18 cellular contexts compared by ENCODE assay signal in genomic region chr20:37385659-37386504, GRCh38. TPM values are rescaled to one million over a fixed set of nuclear protein-coding genes. Genes with fewer than 3 reads are reported as not detected.
A peak's percentile ranks its signal among the peaks of the same experiment; 100 is the strongest.
DNase-seq lines count a peak whose midpoint lies in the region; ATAC-seq and TF ChIP-seq lines count a peak whose summit lies in the region.
"Had no signal": no experiment of that assay in that cellular context is flagged by ENCODE, and none has a peak within 500 bp of the region (broad histone marks: within the 10 kb centered on the region; RNA-seq: fewer than 3 reads in every experiment).

No MANE protein-coding gene starts in this region.

- TF ChIP-seq CTCF in left ventricle myocardium inferior (IDR thresholded peaks at IDR 0.05; ENCODE audit: borderline replicate concordance): no peak

- H3K36me3 ChIP-seq in left ventricle myocardium inferior: no peaks in the 10 kb centered on the region
- H3K36me3 ChIP-seq: colonic mucosa had no signal

- no peak overlapping the region for H3K27ac ChIP-seq in left ventricle myocardium inferior (replicated peaks)
- H3K27ac ChIP-seq: colonic mucosa had no signal

- no peaks in the 10 kb centered on the region for H3K9me3 ChIP-seq in left ventricle myocardium inferior (replicated peaks)
- H3K9me3 ChIP-seq: colonic mucosa had no signal

- peaks cover 4% of the 10 kb centered on the region for H3K27me3 ChIP-seq in left ventricle myocardium inferior (ENCODE audit: low read depth)
- H3K27me3 ChIP-seq: colonic mucosa had no signal

- H3K4me1 Mint-ChIP-seq in central memory CD8-positive, alpha-beta T cell: peaks cover 11% of the 10 kb centered on the region
- peaks cover 6 to 26% (median 23%) of the 10 kb centered on the region in 3 donors for H3K4me1 Mint-ChIP-seq in naive B cell

- H3K27me3 Mint-ChIP-seq in central memory CD8-positive, alpha-beta T cell: no peaks in the 10 kb centered on the region
- H3K27me3 Mint-ChIP-seq in naive B cell: no peaks in the 10 kb centered on the region

- no peak overlapping the region for H3K4me3 ChIP-seq in left ventricle myocardium inferior
- H3K4me3 ChIP-seq: colonic mucosa had no signal

- H3K4me3 Mint-ChIP-seq in central memory CD8-positive, alpha-beta T cell: peak overlapping the region; percentile 36
- peak overlapping the region in 7 of 8 donors; percentile 15 to 93 (median 86) for H3K4me3 Mint-ChIP-seq in naive B cell
- H3K4me3 Mint-ChIP-seq: neural crest cell had no signal

- peaks cover 15% of the 10 kb centered on the region for H3K4me1 ChIP-seq in left ventricle myocardium inferior
- H3K4me1 ChIP-seq: colonic mucosa had no signal

- no peaks in the 10 kb centered on the region for H3K9me3 Mint-ChIP-seq in central memory CD8-positive, alpha-beta T cell
- H3K9me3 Mint-ChIP-seq in naive B cell: no peaks in the 10 kb centered on the region
- H3K9me3 Mint-ChIP-seq: neural crest cell had no signal

- ATAC-seq in left ventricle myocardium superior (no peak), naive B cell (ENCODE audit: low read depth in 2 of 2) (no peak), HG02798 (IDR thresholded peaks at IDR 0.05; ENCODE audit: poor library complexity, unreplicated experiment) (no peak), HG02678 (IDR thresholded peaks at IDR 0.05; ENCODE audit: unreplicated experiment) (no peak)
- ATAC-seq in central memory CD8-positive, alpha-beta T cell (replicated peaks; ENCODE audit: extremely low read depth, poor library complexity, severe bottlenecking): no peak

- H3K27ac Mint-ChIP-seq in central memory CD8-positive, alpha-beta T cell (ENCODE audit: low read depth): no peak overlapping the region
- H3K27ac Mint-ChIP-seq in naive B cell: peak overlapping the region in 2 of 6 donors; percentile 75 to 79

- H3K36me3 Mint-ChIP-seq in central memory CD8-positive, alpha-beta T cell (ENCODE audit: insufficient read depth): peaks cover 3% of the 10 kb centered on the region
- H3K36me3 Mint-ChIP-seq in naive B cell: no peaks in the 10 kb centered on the region

- DNase-seq in left ventricle myocardium superior (peak; percentile 20), left ventricle myocardium inferior (no peak), naive B cell (no peak), DMS79 treated with DMSO at 0.1 percent for 48 hours (lab: John Stamatoyannopoulos, UW) (no peak), HUDEP-2 (lab: John Stamatoyannopoulos, UW; ENCODE audit: unreplicated experiment in 76 of 76) (no peak)
- DNase-seq in central memory CD8-positive, alpha-beta T cell (ENCODE audit: low spot score in 2 of 2): no peak
- DNase-seq: activated CD4-positive, alpha-beta T cell treated with anti-CD3 and anti-CD28 coated beads, Interleukin-2, amount 50 U/mL, for 1 hour; activated naive CD4-positive, alpha-beta T cell treated with anti-CD3 and anti-CD28 coated beads, Interleukin-2, amount 50 U/mL, for 16 hours; colonic mucosa; NCI-H1092 treated with DMSO at 0.1 percent for 48 hours; NCI-H2081; NCI-H510A treated with DMSO at 0.1 percent for 48 hours; stimulated activated CD4-positive, alpha-beta T cell treated with anti-CD3 and anti-CD28 coated beads, Interleukin-12 subunit alpha, Interleukin-12 subunit beta, amount 100 ng/mL, for 4 hours; stimulated activated CD8-positive, alpha-beta memory T cell treated with anti-CD3 and anti-CD28 coated beads, Interleukin-4, amount 100 ng/mL, for 48 hours; SW 1271 had no signal

- intact Hi-C loops in left ventricle myocardium superior (cut with micrococcal nuclease): no loop called here
- intact Hi-C loops in left ventricle myocardium inferior (cut with micrococcal nuclease): loop anchor here (5.0 to 10.0 kb wide), 2 partner anchors 109 to 149 kb away; no protein-coding TSS in a partner anchor

RNA-seq across cellular contexts. Expression of gene SRC, which starts 39.9 kb away (rescaled TPM):
- 5.1 TPM for total RNA-seq in left ventricle myocardium superior
- total RNA-seq in left ventricle myocardium inferior: 4.2 TPM
- polyA plus RNA-seq in naive B cell (ENCODE audit: low read depth in 6 of 6): 1 to 10 TPM in 5 of 6 donors, not detected in 1; 1.2 to 2.3 (median 1.7) TPM
